8 cellular contexts compared by ENCODE assay signal in genomic region chrX:69158166-69159040, GRCh38. TPM values are rescaled to one million over a fixed set of nuclear protein-coding genes. Genes with fewer than 3 reads are reported as not detected.
A peak's percentile ranks its signal among the peaks of the same experiment; 100 is the strongest.
DNase-seq lines count a peak whose midpoint lies in the region; ATAC-seq, FAIRE-seq and TF ChIP-seq lines count a peak whose summit lies in the region.

No MANE protein-coding gene starts in this region.

- H3K27me3 Mint-ChIP-seq in astrocyte (ENCODE audit: low read depth, unreplicated experiment) = no peaks in the 10 kb centered on the region

- H2AFZ ChIP-seq in DND-41 (ENCODE audit: low read depth, low read length) (no peak overlapping the region), astrocyte (ENCODE audit: low read depth, low read length) (no peak overlapping the region)

- WGBS in testis, 2 donors = 20 to 51% methylated on average over 1 to 14 of the region's 14 CpGs

- no peak overlapping the region for H3K4me3 Mint-ChIP-seq in astrocyte (ENCODE audit: unreplicated experiment)

- H3K9me3 ChIP-seq in DND-41 (ENCODE audit: insufficient read depth, low read length, severe bottlenecking) (no peaks in the 10 kb centered on the region), astrocyte (ENCODE audit: insufficient read depth, low read depth, low read length) (no peaks in the 10 kb centered on the region), testis (no peaks in the 10 kb centered on the region)

- no peaks in the 10 kb centered on the region for H3K27me3 ChIP-seq in DND-41 (ENCODE audit: insufficient read depth, low read length, poor library complexity)
- no peaks in the 10 kb centered on the region for H3K27me3 ChIP-seq in astrocyte (ENCODE audit: insufficient read depth, low read length)
- H3K27me3 ChIP-seq in testis = no peaks in the 10 kb centered on the region

- no peak overlapping the region for H3K4me2 ChIP-seq in DND-41 (ENCODE audit: insufficient read depth, low read length)
- H3K4me2 ChIP-seq in astrocyte (ENCODE audit: low read length) = peak overlapping the region; percentile 52

- H3K4me3 ChIP-seq in DND-41 (ENCODE audit: low read depth in 1 of 2, low read length in 2 of 2) = no peak overlapping the region
- H3K4me3 ChIP-seq in astrocyte (ENCODE audit: insufficient read depth, low read depth, low read length) = no peak overlapping the region
- H3K4me3 ChIP-seq in testis = no peak overlapping the region

- TF ChIP-seq CTCF in DND-41 (IDR thresholded peaks at IDR 0.05; ENCODE audit: borderline replicate concordance, extremely low read depth, low read length, poor library complexity, severe bottlenecking) = peak; percentile 51
- peak; percentile 52 for TF ChIP-seq CTCF in astrocyte (IDR thresholded peaks at IDR 0.05; ENCODE audit: insufficient read depth, low read depth, low read length)
- peak in 1 of 3 experiments; percentile 32 for TF ChIP-seq CTCF in testis (IDR thresholded peaks at IDR 0.05)

- H3K36me3 Mint-ChIP-seq in astrocyte (ENCODE audit: low read depth, unreplicated experiment) = peaks cover 10% of the 10 kb centered on the region

- peaks cover 8% of the 10 kb centered on the region for H3K4me1 Mint-ChIP-seq in astrocyte (ENCODE audit: low read depth, unreplicated experiment)

- no peak for TF ChIP-seq POLR2A in testis (IDR thresholded peaks at IDR 0.05)

- no peaks in the 10 kb centered on the region for H4K20me1 ChIP-seq in DND-41 (ENCODE audit: insufficient read depth, low read length)
- H4K20me1 ChIP-seq in astrocyte (ENCODE audit: insufficient read depth, low read length) = peaks cover 32% of the 10 kb centered on the region

- H3K27ac ChIP-seq in DND-41 (ENCODE audit: low read length) (no peak overlapping the region), astrocyte (ENCODE audit: low read depth, low read length) (no peak overlapping the region), testis (no peak overlapping the region)

- intact Hi-C loops in testis (cut with DNase I; ENCODE audit: low total_unique reads) = no loop called here

- ATAC-seq in DND-41 (ENCODE audit: insufficient read depth, low read depth) (peak; percentile 80), GM19397 (IDR thresholded peaks at IDR 0.05; ENCODE audit: unreplicated experiment) (peak; percentile 95), HG03280 (IDR thresholded peaks at IDR 0.05; ENCODE audit: unreplicated experiment) (peak; percentile 84)

- no peak overlapping the region for H3K27ac Mint-ChIP-seq in astrocyte (ENCODE audit: unreplicated experiment)

- DNase-seq in DND-41 (peak; percentile 28), NCI-H69 (lab: John Stamatoyannopoulos, UW) (peak; percentile 92), astrocyte (ENCODE audit: low read depth) (peak; percentile 61), kidney glomerular epithelial cell (lab: John Stamatoyannopoulos, UW) (peak; percentile 31), testis (peak; percentile 73), putamen (ENCODE audit: low spot score) (no peak)

- no peaks in the 10 kb centered on the region for H3K9me3 Mint-ChIP-seq in astrocyte (ENCODE audit: unreplicated experiment)

- H3K9ac ChIP-seq in DND-41 (ENCODE audit: low read depth, low read length) (no peak overlapping the region), astrocyte (ENCODE audit: low read length) (no peak overlapping the region)

- peak; percentile 96 for FAIRE-seq in astrocyte (lab: Jason Lieb, UNC)

- H3K79me2 ChIP-seq in DND-41 (ENCODE audit: insufficient read depth, low read length) (no peaks in the 10 kb centered on the region), astrocyte (ENCODE audit: insufficient read depth, low read length) (no peaks in the 10 kb centered on the region)

- H3K4me1 ChIP-seq in DND-41 (ENCODE audit: insufficient read depth, low read length) (no peaks in the 10 kb centered on the region), astrocyte (ENCODE audit: insufficient read depth, low read length) (peaks cover 7% of the 10 kb centered on the region), testis (peaks cover 4% of the 10 kb centered on the region)

- H3K36me3 ChIP-seq in DND-41 (ENCODE audit: insufficient read depth, low read length) (peaks cover 3% of the 10 kb centered on the region; the same call in 1 of the 2 replicates), astrocyte (ENCODE audit: insufficient read depth, low read length) (peaks cover 5% of the 10 kb centered on the region), testis (ENCODE audit: low read depth, missing control alignments) (no peaks in the 10 kb centered on the region)

RNA-seq across cellular contexts. Expression of gene PJA1, which starts 6.8 kb away (rescaled TPM):
- 26.9 and 28.9 TPM in 2 replicates for total RNA-seq in astrocyte
- 100 to 1,000 TPM in 1 of 2 donors, 10 to 100 TPM in 1; 56.6 to 101 TPM for total RNA-seq in testis
- 61.8 TPM for polyA plus RNA-seq in testis (ENCODE audit: insufficient read depth, low read depth, low replicate concordance)
